In the genomic region with DNA sequence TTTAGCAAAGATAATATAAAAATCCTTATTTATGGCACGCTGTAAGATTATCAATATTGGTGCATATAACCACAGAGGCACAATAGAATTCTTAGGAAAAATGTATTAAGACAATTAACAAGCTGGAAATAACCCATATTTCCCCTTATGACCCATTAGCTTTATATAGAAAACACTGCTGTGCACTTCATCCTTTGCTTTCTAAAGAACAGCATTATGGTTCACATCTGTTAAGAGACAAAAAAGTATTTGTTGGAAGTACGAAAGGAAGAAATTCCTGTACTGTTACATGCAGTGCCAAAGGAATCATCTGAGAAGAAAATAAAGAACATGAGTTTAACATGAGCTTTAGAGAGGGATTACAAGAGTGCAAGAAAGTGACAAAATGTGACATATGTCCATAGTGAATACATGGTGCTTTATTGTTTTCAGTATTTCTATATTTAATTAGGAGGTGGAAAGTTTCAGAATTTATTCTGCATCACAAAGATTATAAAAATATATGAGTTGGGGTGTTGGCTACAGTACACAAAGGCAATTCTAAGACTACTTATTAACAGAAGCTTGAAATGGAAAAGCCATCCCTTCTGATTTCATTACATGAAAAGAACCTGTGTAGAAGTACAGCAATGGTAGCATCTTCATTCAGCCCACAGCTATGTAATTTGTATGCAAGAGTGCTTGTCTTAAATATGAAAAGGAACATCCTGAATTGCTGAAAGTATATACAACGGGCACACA, we compare ENCODE assay signal across 31 cellular contexts. TPM values are rescaled to one million over a fixed set of nuclear protein-coding genes. Genes with fewer than 3 reads are reported as not detected.
DNase-seq lines count a peak whose midpoint lies in the region; ATAC-seq and TF ChIP-seq lines count a peak whose summit lies in the region.
"Had no signal": no experiment of that assay in that cellular context is flagged by ENCODE, and none has a peak within 500 bp of the region (broad histone marks: within the 10 kb centered on the region; RNA-seq: fewer than 3 reads in every experiment).

No MANE protein-coding gene starts in this region.

- H3K4me1 Mint-ChIP-seq in HFFc6 (ENCODE audit: low read depth), result peaks cover 68% of the 10 kb centered on the region
- peaks cover 75% of the 10 kb centered on the region for H3K4me1 Mint-ChIP-seq in activated B cell treated with CpG ODN at 0.5 μM for 24 hours
- H3K4me1 Mint-ChIP-seq in H9, result peaks cover 57 to 59% of the 10 kb centered on the region in 2 experiments

- no peaks in the 10 kb centered on the region for H3K79me1 ChIP-seq in H9 (ENCODE audit: insufficient read depth, low read depth, low read length, poor library complexity, severe bottlenecking)

- no peaks in the 10 kb centered on the region for H3K27me3 ChIP-seq in smooth muscle cell (ENCODE audit: low read depth)
- no peaks in the 10 kb centered on the region for H3K27me3 ChIP-seq in H9 (ENCODE audit: insufficient read depth, low read length)
- H3K27me3 ChIP-seq: cardiac muscle cell, colonic mucosa had no signal

- POLR2A ChIA-PET in activated B cell treated with CpG ODN at 0.5 μM for 24 hours (lab: Charles Lee), result interaction anchor here (1.3 kb wide), 1 partner anchor 15 kb away, joined by 3 read pairs; no protein-coding TSS in a partner anchor

- H3K23ac ChIP-seq in H9 (ENCODE audit: insufficient read length, low read depth, low read length), result no peak overlapping the region

- peaks cover 10% of the 10 kb centered on the region for H3K4me1 ChIP-seq in smooth muscle cell (ENCODE audit: low read depth)
- no peaks in the 10 kb centered on the region for H3K4me1 ChIP-seq in H9 (ENCODE audit: insufficient read depth, low read length)

- H3K14ac ChIP-seq in H9 (ENCODE audit: insufficient read depth, low read length), result no peak overlapping the region

- no peak overlapping the region for H3T11ph ChIP-seq in H9 (ENCODE audit: low read length)

- H2AK5ac ChIP-seq in H9 (ENCODE audit: insufficient read length, low read length), result no peak overlapping the region

- peak overlapping the region; percentile 43 for H3K27ac Mint-ChIP-seq in HFFc6
- peak overlapping the region; percentile 42 for H3K27ac Mint-ChIP-seq in activated B cell treated with CpG ODN at 0.5 μM for 24 hours
- H3K27ac Mint-ChIP-seq in H9, result peak overlapping the region in 1 of 3 experiments; percentile 58; a peak in 3 of 7 replicates
- H3K27ac Mint-ChIP-seq: activated CD8-positive, alpha-beta T cell treated with anti-CD3 and anti-CD28 coated beads, Interleukin-2, amount 10 ng/mL, durations not matched to agents 7 days and 5 days; activated naive CD4-positive, alpha-beta T cell treated with anti-CD3 and anti-CD28 coated beads, Interleukin-2, amount 10 ng/mL, durations not matched to agents 7 days and 5 days; stimulated activated effector memory CD8-positive, alpha-beta T cell treated with anti-CD3 and anti-CD28 coated beads, Interleukin-12 subunit alpha, Interleukin-12 subunit beta, amount 100 ng/mL, for 72 hours; T-helper 1 cell treated with Interleukin-12 subunit alpha and Interleukin-12 subunit beta and Interleukin-4 antibody, amounts not matched to agents 30 μg/mL and 1 μg/mL, for 36 hours; type B pancreatic cell had no signal

- no peak overlapping the region for H2BK12ac ChIP-seq in H9 (ENCODE audit: insufficient read length, low read depth, low read length)

- H3K79me2 ChIP-seq in smooth muscle cell (ENCODE audit: low read depth), result peaks cover 97% of the 10 kb centered on the region
- H3K79me2 ChIP-seq in H9 (ENCODE audit: insufficient read depth, low read length), result peaks cover 63% of the 10 kb centered on the region; the same call in 1 of the 2 replicates

- no peak overlapping the region for H3K4me2 ChIP-seq in smooth muscle cell
- H3K4me2 ChIP-seq in H9 (ENCODE audit: insufficient read depth, insufficient read length, low read length), result no peak overlapping the region

- no peak for TF ChIP-seq POLR2A in erythroblast (IDR thresholded peaks at IDR 0.05; ENCODE audit: low read length)

- H3K23me2 ChIP-seq in H9 (ENCODE audit: insufficient read length, low read depth, low read length, poor library complexity, severe bottlenecking), result no peaks in the 10 kb centered on the region

- H2BK15ac ChIP-seq in H9 (ENCODE audit: low read depth, low read length), result no peak overlapping the region

- no peak overlapping the region for H4K5ac ChIP-seq in H9 (ENCODE audit: insufficient read length, low read depth, low read length)

- H3K4me3 Mint-ChIP-seq in HFFc6 (no peak overlapping the region), activated B cell treated with CpG ODN at 0.5 μM for 24 hours (no peak overlapping the region), H9 (no peak overlapping the region)
- H3K4me3 Mint-ChIP-seq: activated CD8-positive, alpha-beta T cell treated with anti-CD3 and anti-CD28 coated beads, Interleukin-2, amount 10 ng/mL, durations not matched to agents 7 days and 5 days; activated naive CD4-positive, alpha-beta T cell treated with anti-CD3 and anti-CD28 coated beads, Interleukin-2, amount 10 ng/mL, durations not matched to agents 7 days and 5 days; naive B cell; stimulated activated effector memory CD8-positive, alpha-beta T cell treated with anti-CD3 and anti-CD28 coated beads, Interleukin-12 subunit alpha, Interleukin-12 subunit beta, amount 100 ng/mL, for 72 hours; T-helper 1 cell treated with Interleukin-12 subunit alpha and Interleukin-12 subunit beta and Interleukin-4 antibody, amounts not matched to agents 30 μg/mL and 1 μg/mL, for 36 hours; type B pancreatic cell had no signal

- H2AFZ ChIP-seq in smooth muscle cell (ENCODE audit: low read depth) (no peak overlapping the region), H9 (ENCODE audit: low read length) (no peak overlapping the region)

- no peak for ATAC-seq in activated B cell treated with CpG ODN at 0.5 μM for 24 hours (ENCODE audit: low read depth)
- peak; percentile 80 for ATAC-seq in left colon
- ATAC-seq: activated CD8-positive, alpha-beta T cell treated with anti-CD3 and anti-CD28 coated beads, Interleukin-2, amount 10 ng/mL, durations not matched to agents 7 days and 5 days; HCT116; left ventricle myocardium superior had no signal

- H3K9ac ChIP-seq in smooth muscle cell (ENCODE audit: low read depth), result peak overlapping the region; percentile 9
- no peak overlapping the region for H3K9ac ChIP-seq in H9 (ENCODE audit: extremely low read depth, insufficient read length, low read length)

- H4K20me1 ChIP-seq in smooth muscle cell (ENCODE audit: low read depth), result peaks cover 97% of the 10 kb centered on the region
- H4K20me1 ChIP-seq in H9 (ENCODE audit: control insufficient read depth, insufficient read depth, insufficient read length), result no peaks in the 10 kb centered on the region

- 93% methylated on average over 3 of the region's 3 CpGs for WGBS in smooth muscle cell (ENCODE audit: low lambda C conversion rate)
- no CpG with 5 or more reads among the region's 3 CpGs for WGBS in H9 (ENCODE audit: extremely low coverage, insufficient read length, low lambda C conversion rate)

- intact Hi-C loops in activated B cell treated with CpG ODN at 0.5 μM for 24 hours (cut with micrococcal nuclease) (loop anchor here (2.0 to 10.0 kb wide), 2 partner anchors 15 to 503 kb away; no protein-coding TSS in a partner anchor), left colon (cut with DNase I, micrococcal nuclease) (no loop called here)

- H3K36me3 ChIP-seq in smooth muscle cell (ENCODE audit: low read depth), result no peaks in the 10 kb centered on the region
- H3K36me3 ChIP-seq: cardiac muscle cell, colonic mucosa had no signal

- H2BK120ac ChIP-seq in H9 (ENCODE audit: low read depth, low read length, poor library complexity, severe bottlenecking), result no peak overlapping the region

- H3K18ac ChIP-seq in H9 (ENCODE audit: insufficient read length, low read depth, low read length), result no peak overlapping the region

- H3K9me3 ChIP-seq in smooth muscle cell (replicated peaks; ENCODE audit: low read depth) (no peaks in the 10 kb centered on the region), H9 (ENCODE audit: control insufficient read depth, low read depth, low read length) (no peaks in the 10 kb centered on the region)
- H3K9me3 ChIP-seq: Caco-2, colonic mucosa had no signal

- H3K36me3 Mint-ChIP-seq in HFFc6 (ENCODE audit: low read depth) (peaks cover 14% of the 10 kb centered on the region), activated B cell treated with CpG ODN at 0.5 μM for 24 hours (ENCODE audit: low read depth) (peaks cover 12% of the 10 kb centered on the region), H9 (ENCODE audit: insufficient read depth in 1 of 3, low read depth in 3 of 3) (no peaks in the 10 kb centered on the region)
- H3K36me3 Mint-ChIP-seq: naive B cell had no signal

- DNase-seq in HFFc6, result no peak
- DNase-seq in activated B cell treated with CpG ODN at 0.5 μM for 24 hours, result no peak
- no peak for DNase-seq in left colon
- DNase-seq in smooth muscle cell (lab: John Stamatoyannopoulos, UW; ENCODE audit: unreplicated experiment), result no peak
- DNase-seq in SW 1271 (lab: John Stamatoyannopoulos, UW), result no peak
- DNase-seq in H9, result no peak
- DNase-seq in erythroblast (lab: John Stamatoyannopoulos, UW), result no peak
- DNase-seq: activated CD8-positive, alpha-beta T cell treated with anti-CD3 and anti-CD28 coated beads, Interleukin-2, amount 10 ng/mL, durations not matched to agents 7 days and 5 days; activated naive CD4-positive, alpha-beta T cell treated with anti-CD3 and anti-CD28 coated beads, Interleukin-2, amount 10 ng/mL, durations not matched to agents 7 days and 5 days; aorta; C1 segment of cervical spinal cord; Caco-2; colonic mucosa; DMS79; effector CD8-positive, alpha-beta T cell; GDM1; head of caudate nucleus; islet precursor cell; Kasumi-1; left ventricle myocardium superior; naive B cell; NCI-H1436 treated with DMSO at 0.1 percent for 48 hours; NCI-H510A; stimulated activated CD4-positive, alpha-beta T cell treated with anti-CD3 and anti-CD28 coated beads, Interleukin-15, amount 100 ng/mL, for 24 hours had no signal

- H3F3A ChIP-seq in smooth muscle cell (ENCODE audit: low read depth), result peaks cover 3% of the 10 kb centered on the region

- H3K27ac ChIP-seq in smooth muscle cell (ENCODE audit: low read depth) (peak overlapping the region; percentile 0), H9 (ENCODE audit: insufficient read length, low read depth, low read length) (no peak overlapping the region)
- H3K27ac ChIP-seq: cardiac muscle cell, colonic mucosa, epithelial cell of prostate, RWPE1 had no signal

- H3K4me3 ChIP-seq in smooth muscle cell, result no peak overlapping the region
- H3K4me3 ChIP-seq: cardiac muscle cell, colonic mucosa had no signal

- H4K8ac ChIP-seq in H9 (replicated peaks; ENCODE audit: insufficient read length, low read depth, low read length), result no peak overlapping the region

- H2BK5ac ChIP-seq in H9 (ENCODE audit: insufficient read length, low read length), result no peak overlapping the region

- CTCF ChIA-PET in activated B cell treated with CpG ODN at 0.5 μM for 24 hours (lab: Charles Lee), result no interaction called here

- no peak overlapping the region for H4K91ac ChIP-seq in H9 (ENCODE audit: insufficient read length, low read depth, low read length)

- no peak overlapping the region for H2BK20ac ChIP-seq in H9 (ENCODE audit: low read depth, low read length, poor library complexity, severe bottlenecking)

- no peak overlapping the region for H3K4ac ChIP-seq in H9 (ENCODE audit: low read depth, low read length)

- 0 out of 2 replicates have a peak, but pooled peaks cover 2% of the 10 kb centered on the region for H3K27me3 Mint-ChIP-seq in HFFc6 (ENCODE audit: insufficient read depth)
- no peaks in the 10 kb centered on the region for H3K27me3 Mint-ChIP-seq in activated B cell treated with CpG ODN at 0.5 μM for 24 hours
- no peaks in the 10 kb centered on the region for H3K27me3 Mint-ChIP-seq in H9 (ENCODE audit: low read depth)
- H3K27me3 Mint-ChIP-seq: activated naive CD4-positive, alpha-beta T cell treated with anti-CD3 and anti-CD28 coated beads, Interleukin-2, amount 10 ng/mL, durations not matched to agents 7 days and 5 days; naive B cell; type B pancreatic cell had no signal

- TF ChIP-seq CTCF in HFFc6 (IDR thresholded peaks at IDR 0.05), result no peak
- no peak for TF ChIP-seq CTCF in activated B cell treated with CpG ODN at 0.5 μM for 24 hours (IDR thresholded peaks at IDR 0.05)
- TF ChIP-seq CTCF in smooth muscle cell (IDR thresholded peaks at IDR 0.05; ENCODE audit: borderline replicate concordance, insufficient read depth, poor library complexity, severe bottlenecking), result no peak
- TF ChIP-seq CTCF in H9 (conservative IDR thresholded peaks at IDR 0.05), result no peak

- no peaks in the 10 kb centered on the region for H3K9me3 Mint-ChIP-seq in HFFc6
- no peaks in the 10 kb centered on the region for H3K9me3 Mint-ChIP-seq in activated B cell treated with CpG ODN at 0.5 μM for 24 hours
- H3K9me3 Mint-ChIP-seq in H9, result no peaks in the 10 kb centered on the region
- H3K9me3 Mint-ChIP-seq: naive B cell; stimulated activated effector memory CD8-positive, alpha-beta T cell treated with anti-CD3 and anti-CD28 coated beads, Interleukin-12 subunit alpha, Interleukin-12 subunit beta, amount 100 ng/mL, for 72 hours; type B pancreatic cell had no signal

- H3K56ac ChIP-seq in H9 (ENCODE audit: insufficient read length, low read depth, low read length), result no peak overlapping the region

RNA-seq across cellular contexts. Expression of a gene that starts 6.8 kb away (rescaled TPM):
- total RNA-seq in HFFc6 (2021; fragmentation: NEBNext Ultra II Directional; extraction: Animal tissue kit (Norgen Biotek cat#: 25700)), result 10 to 100 TPM; 74.9 to 82.6 (median 81.1) TPM
- 106 and 122 TPM in 2 replicates for total RNA-seq in activated B cell treated with CpG ODN at 0.5 μM for 24 hours
- total RNA-seq in left colon, result 10 to 100 TPM; 86.3 to 88.6 TPM
- 93.9 and 115 TPM in 2 replicates for total RNA-seq in smooth muscle cell
- 66.6 and 70.4 TPM in 2 replicates for polyA plus RNA-seq in smooth muscle cell
- total RNA-seq in H9 (2021), result 108 and 109 TPM in 2 replicates
